Comparison of ENCODE assay signal across 29 cellular contexts in the genomic region with DNA sequence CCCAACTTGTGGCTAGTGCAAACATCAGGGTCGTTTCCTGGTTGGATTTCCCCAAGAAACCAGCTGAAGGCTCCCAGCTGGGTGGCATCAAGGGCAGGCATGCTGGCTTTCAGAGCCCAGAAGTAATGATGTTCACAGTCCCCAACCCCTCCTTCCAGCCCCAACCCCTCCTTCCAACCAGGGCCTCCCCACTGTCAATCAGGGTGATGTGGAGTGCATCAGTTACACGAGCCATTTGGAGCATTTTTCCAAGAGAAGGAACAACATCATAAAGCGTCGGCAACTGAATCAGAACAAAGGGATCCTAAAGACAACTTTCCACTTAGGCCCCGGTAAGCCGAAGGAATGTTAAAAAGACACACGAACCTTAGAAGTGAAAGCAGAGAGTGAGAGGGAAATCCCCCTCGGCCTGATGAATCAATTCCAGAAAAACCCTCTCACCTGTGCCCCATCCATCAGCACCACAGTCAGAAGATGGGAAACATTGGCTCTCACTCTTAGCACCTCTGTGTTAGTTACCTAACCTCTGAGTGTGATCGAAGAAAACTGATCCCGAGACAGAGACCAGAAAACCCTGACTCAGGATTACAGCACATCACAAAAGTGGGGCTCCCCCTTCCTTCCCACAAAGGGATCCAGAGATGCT.
A peak's percentile ranks its signal among the peaks of the same experiment; 100 is the strongest.
DNase-seq lines count a peak whose midpoint lies in the region; ATAC-seq, FAIRE-seq and TF ChIP-seq lines count a peak whose summit lies in the region.
"Had no signal": no experiment of that assay in that cellular context is flagged by ENCODE, and none has a peak within 500 bp of the region (broad histone marks: within the 10 kb centered on the region; RNA-seq: fewer than 3 reads in every experiment).

No MANE protein-coding gene starts in this region.

- TF ChIP-seq CTCF in GM12878 (IDR thresholded peaks at IDR 0.05 in 2 of 3, conservative IDR thresholded peaks at IDR 0.05 in 1 of 3; ENCODE audit: control insufficient read depth in 2 of 3, extremely low read depth in 1 of 3, insufficient read depth in 1 of 3, low read depth in 3 of 3, low read length in 3 of 3) (no peak), sigmoid colon (IDR thresholded peaks at IDR 0.05) (no peak)

- no peaks in the 10 kb centered on the region for H4K20me1 ChIP-seq in GM12878 (ENCODE audit: control insufficient read depth, insufficient read depth)

- CTCF ChIA-PET in activated naive CD4-positive, alpha-beta T cell treated with anti-CD3 and anti-CD28 coated beads for 36 hours (lab: Charles Lee) = no interaction called here
- CTCF ChIA-PET in GM12878 (lab: Yijun Ruan, JAX) = no interaction called here

- intact Hi-C loops in activated naive CD4-positive, alpha-beta T cell treated with anti-CD3 and anti-CD28 coated beads for 36 hours (cut with micrococcal nuclease) = no loop called here
- intact Hi-C loops in GM12878 (cut with micrococcal nuclease; ENCODE audit: unreplicated experiment) (no loop called here), sigmoid colon (cut with DNase I) (no loop called here)

- no peaks in the 10 kb centered on the region for H3K36me3 ChIP-seq in GM12878 (ENCODE audit: control insufficient read depth in 2 of 2, insufficient read depth in 2 of 2, low read length in 1 of 2)
- no peaks in the 10 kb centered on the region for H3K36me3 ChIP-seq in sigmoid colon
- H3K36me3 ChIP-seq: left lung, MG63, SJCRH30, thoracic aorta had no signal

- H3K9ac ChIP-seq in GM12878 (ENCODE audit: control insufficient read depth, insufficient read depth, low read length) = no peak overlapping the region

- POLR2A ChIA-PET in GM12878 (lab: Charles Lee) = interaction anchor here (1.2 kb wide), 1 partner anchor 72 kb away, joined by 4 read pairs; no protein-coding TSS in a partner anchor

- TF ChIP-seq POLR2A in GM12878 (IDR thresholded peaks at IDR 0.05; ENCODE audit: low read depth, low read length) (no peak), sigmoid colon (IDR thresholded peaks at IDR 0.05) (no peak)

- H2AFZ ChIP-seq in GM12878 (ENCODE audit: control insufficient read depth, low read depth, low read length) = no peak overlapping the region

- H3K9me3 ChIP-seq in GM12878 (replicated peaks; ENCODE audit: control insufficient read depth, insufficient read depth, low read length) = no peaks in the 10 kb centered on the region
- no peaks in the 10 kb centered on the region for H3K9me3 ChIP-seq in sigmoid colon
- H3K9me3 ChIP-seq: body of pancreas, left lung, MG63, psoas muscle, SJCRH30, thoracic aorta had no signal

- in situ Hi-C loops in GM12878 (cut with MboI) = no loop called here

- peak; percentile 60 for ATAC-seq in HG02852 (IDR thresholded peaks at IDR 0.05; ENCODE audit: unreplicated experiment)
- ATAC-seq in GM12878 = peak; percentile 89
- ATAC-seq: activated CD8-positive, alpha-beta T cell treated with anti-CD3 and anti-CD28 coated beads, Interleukin-2, amount 10 ng/mL, durations not matched to agents 7 days and 5 days; body of pancreas; psoas muscle had no signal

- no peak overlapping the region for H3K4me3 ChIP-seq in GM12878
- no peak overlapping the region for H3K4me3 ChIP-seq in sigmoid colon
- H3K4me3 ChIP-seq: body of pancreas, left lung, MG63, psoas muscle, SJCRH30, thoracic aorta had no signal

- no peak for TF ChIP-seq RAD21 in GM12878 (IDR thresholded peaks at IDR 0.05; ENCODE audit: insufficient read depth, low read depth, low read length)

- BruUV-seq in GM12878 (replicated peaks; lab: Mats Ljungman, UMichigan) = no TSS peak

- H3K4me1 ChIP-seq in GM12878 (ENCODE audit: control insufficient read depth, insufficient read depth, low read length) = peaks cover 6% of the 10 kb centered on the region
- peaks cover 0 to 32% (median 21%) of the 10 kb centered on the region in 4 donors for H3K4me1 ChIP-seq in sigmoid colon
- H3K4me1 ChIP-seq: body of pancreas, left lung, psoas muscle had no signal

- RAD21 ChIA-PET in GM12878 (lab: Charles Lee; ENCODE audit: unreplicated experiment) = interaction anchor here (1.0 to 1.4 kb wide), 3 partner anchors 19 to 101 kb away, joined by 3 to 12 read pairs (median 3); partner anchors contain the start of gene WNT5A

- H3K79me2 ChIP-seq in GM12878 (ENCODE audit: control insufficient read depth, insufficient read depth, low read length) = no peaks in the 10 kb centered on the region

- H3K27ac ChIP-seq in GM12878 (ENCODE audit: control insufficient read depth, insufficient read depth) = no peak overlapping the region
- H3K27ac ChIP-seq in sigmoid colon = no peak overlapping the region
- H3K27ac ChIP-seq: body of pancreas, left lung, psoas muscle, SJCRH30, thoracic aorta had no signal

- DNase-seq in activated naive CD4-positive, alpha-beta T cell treated with anti-CD3 and anti-CD28 coated beads for 36 hours = peak; percentile 7
- DNase-seq in activated naive CD4-positive, alpha-beta T cell treated with anti-CD3 and anti-CD28 coated beads, Interleukin-2, amount 50 U/mL, for 16 hours = no peak
- DNase-seq in GM12878 (ENCODE audit: low read depth, low spot score) = no peak
- DNase-seq in sigmoid colon = no peak
- DNase-seq in stimulated activated CD4-positive, alpha-beta T cell treated with anti-CD3 and anti-CD28 coated beads, Interleukin-2, amount 100 ng/mL, for 24 hours = no peak
- no peak for DNase-seq in NK-92 treated with Interleukin-12 subunit alpha and Interleukin-12 subunit beta, amount 100 ng/mL, for 24 hours (lab: John Stamatoyannopoulos, UW)
- no peak for DNase-seq in dermis blood vessel endothelial cell
- DNase-seq: activated CD8-positive, alpha-beta T cell treated with anti-CD3 and anti-CD28 coated beads, Interleukin-2, amount 10 ng/mL, durations not matched to agents 7 days and 5 days; activated gamma-delta T cell; activated T-cell treated with anti-CD3 and anti-CD28 coated beads for 4 hours; body of pancreas; CD4-positive, CD25-positive, alpha-beta regulatory T cell; EL; GOT3; hippocampal formation; immature natural killer cell; KBM-7; left lung; MG63; NCI-H2081; NCI-H2227 treated with DMSO at 0.1 percent for 48 hours; NCI-H69; psoas muscle; stimulated activated CD4-positive, alpha-beta T cell treated with anti-CD3 and anti-CD28 coated beads, Interleukin-15, amount 100 ng/mL, for 24 hours; stimulated activated naive CD4-positive, alpha-beta T cell treated with Interleukin-2 at 50 U/mL for 16 hours had no signal

- H3K36me3 Mint-ChIP-seq in activated naive CD4-positive, alpha-beta T cell treated with anti-CD3 and anti-CD28 coated beads for 36 hours (ENCODE audit: low read depth) = no peaks in the 10 kb centered on the region
- H3K36me3 Mint-ChIP-seq: CD4-positive, CD25-positive, alpha-beta regulatory T cell; immature natural killer cell had no signal

- peak; percentile 70 for FAIRE-seq in GM12878 (lab: Jason Lieb, UNC)
- FAIRE-seq: TTC549 had no signal

- no peak overlapping the region for H3K4me3 Mint-ChIP-seq in activated naive CD4-positive, alpha-beta T cell treated with anti-CD3 and anti-CD28 coated beads for 36 hours
- H3K4me3 Mint-ChIP-seq: activated CD8-positive, alpha-beta T cell treated with anti-CD3 and anti-CD28 coated beads, Interleukin-2, amount 10 ng/mL, durations not matched to agents 7 days and 5 days; CD4-positive, CD25-positive, alpha-beta regulatory T cell; immature natural killer cell had no signal

- no peaks in the 10 kb centered on the region for H3K27me3 Mint-ChIP-seq in activated naive CD4-positive, alpha-beta T cell treated with anti-CD3 and anti-CD28 coated beads for 36 hours (ENCODE audit: low read depth)
- H3K27me3 Mint-ChIP-seq: CD4-positive, CD25-positive, alpha-beta regulatory T cell had no signal

- no peak; a peak in 1 of 4 replicates for TF ChIP-seq EP300 in GM12878 (IDR thresholded peaks at IDR 0.05; ENCODE audit: borderline replicate concordance in 1 of 2, control insufficient read depth in 1 of 2, low read depth in 2 of 2, low read length in 2 of 2)
- TF ChIP-seq EP300 in sigmoid colon (IDR thresholded peaks at IDR 0.05) = no peak

- WGBS in GM12878 (ENCODE audit: insufficient coverage, insufficient replicate concordance, low lambda C conversion rate, missing lambda C conversion rate) = 45% methylated on average over 10 of the region's 10 CpGs
- 76 to 82% methylated on average over 10 of the region's 10 CpGs for WGBS in sigmoid colon, 2 donors

- no peak overlapping the region for H3K27ac Mint-ChIP-seq in activated naive CD4-positive, alpha-beta T cell treated with anti-CD3 and anti-CD28 coated beads for 36 hours
- H3K27ac Mint-ChIP-seq: activated CD8-positive, alpha-beta T cell treated with anti-CD3 and anti-CD28 coated beads, Interleukin-2, amount 10 ng/mL, durations not matched to agents 7 days and 5 days; CD4-positive, CD25-positive, alpha-beta regulatory T cell; immature natural killer cell had no signal

- SMC1A ChIA-PET in GM12878 (lab: Charles Lee; ENCODE audit: uncharacterized antibody, unreplicated experiment) = interaction anchor here (0.8 kb wide), 3 partner anchors 13 to 134 kb away, joined by 3 to 4 read pairs (median 3); no protein-coding TSS in a partner anchor

- no peaks in the 10 kb centered on the region for H3K4me1 Mint-ChIP-seq in activated naive CD4-positive, alpha-beta T cell treated with anti-CD3 and anti-CD28 coated beads for 36 hours (ENCODE audit: low read depth)
- H3K4me1 Mint-ChIP-seq: CD4-positive, CD25-positive, alpha-beta regulatory T cell; immature natural killer cell had no signal

- no peaks in the 10 kb centered on the region for H3K27me3 ChIP-seq in GM12878 (replicated peaks in 1 of 2; ENCODE audit: control insufficient read depth in 2 of 2, insufficient read depth in 2 of 2, low read length in 1 of 2)
- no peaks in the 10 kb centered on the region for H3K27me3 ChIP-seq in sigmoid colon
- H3K27me3 ChIP-seq: body of pancreas, MG63, SJCRH30 had no signal

- H3K4me2 ChIP-seq in GM12878 (ENCODE audit: control insufficient read depth, insufficient read depth) = peak overlapping the region; percentile 54; the same call in 1 of the 2 replicates

- no peaks in the 10 kb centered on the region for H3K9me3 Mint-ChIP-seq in activated naive CD4-positive, alpha-beta T cell treated with anti-CD3 and anti-CD28 coated beads for 36 hours

TF ChIP-seq in GM12878, 131 proteins besides CTCF, POLR2A, EP300 and RAD21 (continues in another document):
- TF ChIP-seq NR2C2 (IDR thresholded peaks at IDR 0.05; ENCODE audit: borderline replicate concordance, control insufficient read depth, insufficient read length, low read depth) (no peak), JUNB (IDR thresholded peaks at IDR 0.05) (peak; percentile 69), RBBP5 (conservative IDR thresholded peaks at IDR 0.05) (no peak), TAF1 (IDR thresholded peaks at IDR 0.05; ENCODE audit: borderline replicate concordance, low read depth, low read length) (no peak), SRF (IDR thresholded peaks at IDR 0.05; ENCODE audit: low read depth in 2 of 2, low read length in 2 of 2) (0 out of 4 replicates have a peak, but pooled peaks of 1 of the 2 experiments have one; percentile 42), RUNX3 (IDR thresholded peaks at IDR 0.05; ENCODE audit: low read length) (0 out of 2 replicates have a peak, but pooled peaks have one; percentile 10)
